In the genomic region with DNA sequence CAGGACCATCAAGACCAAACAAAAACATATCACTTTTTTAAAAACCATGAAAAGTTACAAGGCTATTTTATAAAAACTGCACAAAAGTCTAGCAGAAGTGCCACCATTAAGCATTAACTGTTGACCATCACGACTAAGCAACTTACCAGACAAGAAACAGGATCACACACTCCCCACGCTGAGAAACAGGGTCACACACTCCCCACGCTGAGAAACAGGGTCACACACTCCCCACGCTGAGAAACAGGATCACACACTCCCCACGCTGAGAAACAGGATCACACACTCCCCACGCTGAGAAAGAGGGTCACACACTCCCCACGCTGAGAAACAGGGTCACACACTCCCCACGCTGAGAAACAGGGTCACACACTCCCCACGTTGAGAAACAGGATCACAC, we compare ENCODE assay signal across 14 cellular contexts. TPM values are rescaled to one million over a fixed set of nuclear protein-coding genes. Genes with fewer than 3 reads are reported as not detected.
"Had no signal": no experiment of that assay in that cellular context is flagged by ENCODE, and none has a peak within 500 bp of the region (broad histone marks: within the 10 kb centered on the region; RNA-seq: fewer than 3 reads in every experiment).

No MANE protein-coding gene starts in this region.

RNA-seq across cellular contexts. Expression of a gene that starts 28.9 kb away (rescaled TPM):
- total RNA-seq: chondrocyte, dermis microvascular lymphatic vessel endothelial cell, esophagus mucosa, esophagus squamous epithelium, gastrocnemius medialis, glomerular endothelial cell, heart right ventricle, kidney, left colon, left ventricle myocardium inferior, mammary epithelial cell, mononuclear cell had no signal

RNA-seq across cellular contexts. Expression of a gene that starts 42.2 kb away (rescaled TPM):
- total RNA-seq: chondrocyte, colonic mucosa, dermis microvascular lymphatic vessel endothelial cell, esophagus mucosa, esophagus squamous epithelium, gastrocnemius medialis, glomerular endothelial cell, kidney, left colon, left ventricle myocardium inferior, mammary epithelial cell, mononuclear cell, mucosa of gallbladder had no signal

RNA-seq across cellular contexts. Expression of a gene that starts 49.1 kb away (rescaled TPM):
- total RNA-seq: chondrocyte, dermis microvascular lymphatic vessel endothelial cell, glomerular endothelial cell, mammary epithelial cell had no signal
